Comparison of ENCODE assay signal across 26 cellular contexts in genomic region chr13:107473255-107473654, GRCh38.
"Had no signal": no experiment of that assay in that cellular context is flagged by ENCODE, and none has a peak within 500 bp of the region (broad histone marks: within the 10 kb centered on the region; RNA-seq: fewer than 3 reads in every experiment).

No MANE protein-coding gene starts in this region.

- H3K9me3 ChIP-seq: gastrocnemius medialis, left lung, lower lobe of right lung, mucosa of descending colon had no signal

- H3K27ac ChIP-seq: epithelial cell of prostate, esophagus squamous epithelium, gastrocnemius medialis, heart right ventricle, left lung, lower lobe of right lung had no signal

- H3K27me3 ChIP-seq: esophagus squamous epithelium, gastrocnemius medialis, heart right ventricle, left lung had no signal

- H3K4me1 ChIP-seq: esophagus squamous epithelium, gastrocnemius medialis, heart right ventricle, left lung, lower lobe of right lung had no signal

- H3K4me3 ChIP-seq: esophagus squamous epithelium, gastrocnemius medialis, heart right ventricle, left lung, lower lobe of right lung, mucosa of descending colon had no signal

- DNase-seq: cortex of kidney; effector CD8-positive, alpha-beta T cell; effector memory CD8-positive, alpha-beta T cell; endodermal cell; erythroblast; esophagus squamous epithelium; foreskin fibroblast; foreskin melanocyte; gastrocnemius medialis; glutamatergic neuron; head of caudate nucleus; heart right ventricle; hippocampal formation; left cardiac atrium; left lung; left ventricle myocardium superior; lower lobe of right lung; mesenchymal stem cell; mucosa of descending colon; naive B cell; naive thymus-derived CD8-positive, alpha-beta T cell had no signal

- H3K36me3 ChIP-seq: esophagus squamous epithelium, gastrocnemius medialis, heart right ventricle, left lung, lower lobe of right lung had no signal

- FAIRE-seq: endometrium, islet of Langerhans, keratinocyte had no signal

- ATAC-seq: effector memory CD8-positive, alpha-beta T cell; esophagus mucosa; gastrocnemius medialis; heart right ventricle; left cardiac atrium; left lung; left ventricle myocardium superior; lower lobe of right lung; mucosa of descending colon; naive thymus-derived CD8-positive, alpha-beta T cell had no signal
